ENCODE assay signal across 8 cellular contexts in the genomic region with DNA sequence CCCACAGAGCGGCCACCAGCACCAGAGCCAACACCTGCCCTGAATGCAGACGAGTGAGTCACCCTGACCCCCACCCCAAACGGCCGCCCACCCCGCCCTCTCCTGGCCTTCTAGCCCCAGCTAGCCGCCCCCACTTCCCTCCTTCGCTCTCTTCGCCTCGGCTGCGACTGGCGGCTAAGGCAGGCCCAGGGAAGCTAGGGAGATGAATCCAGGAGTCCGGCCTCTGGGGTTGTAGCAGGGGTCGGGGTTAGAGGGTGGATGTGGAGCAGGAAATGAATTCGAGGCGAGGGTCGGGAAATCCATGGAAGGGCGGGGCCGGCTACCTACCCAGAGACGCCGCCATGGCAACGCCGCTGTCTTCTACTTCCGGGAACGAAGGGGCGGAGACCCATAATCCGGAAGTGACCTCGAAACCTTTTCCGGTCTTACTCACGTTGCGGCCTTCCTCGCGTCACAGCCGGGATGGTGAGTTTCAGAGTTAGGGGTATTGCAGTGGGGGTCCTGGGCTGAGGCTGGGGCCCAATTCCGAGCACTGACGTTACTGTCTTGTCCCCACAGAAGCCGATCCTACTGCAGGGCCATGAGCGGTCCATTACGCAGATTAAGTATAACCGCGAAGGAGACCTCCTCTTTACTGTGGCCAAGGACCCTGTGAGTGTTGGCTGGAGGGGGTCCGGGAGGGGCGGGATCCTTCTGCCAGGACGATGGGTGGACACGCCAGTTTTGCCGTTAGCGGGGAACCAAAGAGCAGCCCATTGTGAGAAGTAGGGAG. TPM values are rescaled to one million over a fixed set of nuclear protein-coding genes. Genes with fewer than 3 reads are reported as not detected.
A peak's percentile ranks its signal among the peaks of the same experiment; 100 is the strongest.
DNase-seq lines count a peak whose midpoint lies in the region; ATAC-seq and TF ChIP-seq lines count a peak whose summit lies in the region.

Gene EIF3I, plus strand, starts transcription at position 428 of the 772 bp plus-strand sequence. Its CDS starts 35 bp downstream, at position 463.
Gene TMEM234, minus strand, starts transcription at position 374 of the 772 bp plus-strand sequence. Its CDS starts 31 bp downstream, at position 343.

- H3K4me3 ChIP-seq in BJ (ENCODE audit: low read depth, low read length) (peak within 1 kb of the TSS; percentile 67), left lung (peak within 1 kb of the TSS; percentile 64 to 93)

- intact Hi-C loops in left lung (cut with DNase I), result no loop called here

- H3K27ac ChIP-seq in left lung, result peak within 1 kb of the TSS; percentile 75 to 87

- TF ChIP-seq CTCF in BJ (IDR thresholded peaks at IDR 0.05; ENCODE audit: insufficient read depth, low read depth, low read length) (no peak), left lung (IDR thresholded peaks at IDR 0.05) (no peak)

- DNase-seq in BJ (ENCODE audit: low read depth) (peak; percentile 48), NCI-H748 treated with DMSO at 0.1 percent for 48 hours (lab: John Stamatoyannopoulos, UW) (peak; percentile 76), dermis microvascular lymphatic vessel endothelial cell (ENCODE audit: low read depth in 2 of 2) (peak; percentile 91 to 94), left lung (peak; percentile 92 to 95)
- DNase-seq in activated CD4-positive, alpha-beta T cell treated with anti-CD3 and anti-CD28 coated beads, Interleukin-2, amount 50 U/mL, for 48 hours, result peak; percentile 91 to 95
- peak; percentile 80 to 89 for DNase-seq in stimulated activated CD4-positive, alpha-beta T cell treated with anti-CD3 and anti-CD28 coated beads, Interleukin-2, amount 100 ng/mL, for 48 hours

- peaks cover 22 to 28% of the 10 kb centered on the region in 2 donors for H3K4me1 ChIP-seq in left lung

- H3K36me3 ChIP-seq in BJ (ENCODE audit: control insufficient read depth, insufficient read depth, low read length), result peaks cover 13% of the 10 kb centered on the region
- H3K36me3 ChIP-seq in left lung, result peaks cover 0 to 51% of the 10 kb centered on the region in 2 donors

- no peaks in the 10 kb centered on the region for H3K9me3 ChIP-seq in left lung

- CTCF ChIA-PET in BJ (lab: Yijun Ruan, JAX), result interaction anchor here (1.2 kb wide), 1 partner anchor 26 kb away, joined by 3 read pairs; no protein-coding TSS in a partner anchor

- ATAC-seq in GM19328 (IDR thresholded peaks at IDR 0.05; ENCODE audit: unreplicated experiment) (peak; percentile 96), HG03520 (IDR thresholded peaks at IDR 0.05; ENCODE audit: unreplicated experiment) (peak; percentile 84), left lung (peak; percentile 98)

- POLR2A ChIA-PET in BJ (lab: Charles Lee), result no interaction called here

- H3K27me3 ChIP-seq in BJ (ENCODE audit: control insufficient read depth, insufficient read depth, low read length) (no peaks in the 10 kb centered on the region), left lung (no peaks in the 10 kb centered on the region)

RNA-seq across cellular contexts. Expression of gene EIF3I, which starts in this region (rescaled TPM):
- 412 and 478 TPM in 2 replicates for polyA plus RNA-seq in BJ (2011; rRNA removed)
- polyA minus RNA-seq in BJ (2011; rRNA and poly(A)+ RNA removed), result 254 and 354 TPM in 2 replicates
- total RNA-seq in dermis microvascular lymphatic vessel endothelial cell (284 and 321 TPM in 2 replicates), left lung (100 to 1,000 TPM; 118 to 172 TPM)

RNA-seq across cellular contexts. Expression of gene TMEM234, which starts in this region (rescaled TPM):
- polyA plus RNA-seq in BJ (2011; rRNA removed), result 29.4 and 37.8 TPM in 2 replicates
- polyA minus RNA-seq in BJ (2011; rRNA and poly(A)+ RNA removed), result 28.5 and 31.8 TPM in 2 replicates
- 8.5 and 11.8 TPM in 2 replicates for total RNA-seq in dermis microvascular lymphatic vessel endothelial cell
- 10 to 100 TPM; 19.3 to 21.0 TPM for total RNA-seq in left lung

Comparison
In these comparisons a context has a peak if more than half of its experiments do, and no peak if none do; other contexts are left out.
1. Peak in every context shown above with its lines: DNase-seq, ATAC-seq, H3K4me3 ChIP-seq and H3K27ac ChIP-seq.